ENCODE assay signal across 1 cellular context in the genomic region with DNA sequence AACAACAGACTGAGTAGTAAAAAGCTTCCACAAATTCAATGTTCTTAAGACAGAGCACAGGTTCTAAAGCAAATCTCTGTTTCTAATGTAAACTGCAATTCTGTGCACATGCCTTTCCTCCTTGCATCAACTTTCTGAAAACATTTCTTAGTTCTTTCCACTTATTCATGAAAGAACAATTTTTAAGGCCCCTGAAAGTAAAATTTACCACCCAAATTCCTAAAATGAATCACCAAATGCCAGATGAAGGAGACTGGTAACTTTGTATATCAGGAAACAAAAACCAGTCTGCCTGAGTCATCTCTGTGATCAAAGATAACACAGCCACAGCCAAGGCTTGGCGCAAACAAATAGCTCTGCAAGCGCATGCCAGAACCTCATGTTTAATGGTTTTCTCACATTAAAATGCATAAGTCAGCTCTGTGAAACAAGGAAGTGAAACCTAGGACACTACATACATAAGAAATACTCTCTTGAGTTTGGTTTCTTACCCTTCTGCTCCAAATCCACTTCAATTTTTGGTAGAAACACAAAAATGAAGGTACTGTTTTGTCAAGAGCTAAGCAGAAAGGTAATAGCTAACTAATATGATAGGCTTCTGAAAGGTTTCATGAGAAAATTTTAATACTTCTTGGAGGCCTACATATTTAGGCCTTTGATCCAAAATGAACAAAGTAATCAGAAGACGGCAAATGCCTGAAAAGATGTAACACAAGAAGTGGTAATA.
TF ChIP-seq lines count a peak whose summit lies in the region.

No MANE protein-coding gene starts in this region.

TF ChIP-seq in K562, 482 proteins besides CTCF, POLR2A, EP300 and RAD21 (continued from another document and continues in another):
- TF ChIP-seq, protein P1, sequence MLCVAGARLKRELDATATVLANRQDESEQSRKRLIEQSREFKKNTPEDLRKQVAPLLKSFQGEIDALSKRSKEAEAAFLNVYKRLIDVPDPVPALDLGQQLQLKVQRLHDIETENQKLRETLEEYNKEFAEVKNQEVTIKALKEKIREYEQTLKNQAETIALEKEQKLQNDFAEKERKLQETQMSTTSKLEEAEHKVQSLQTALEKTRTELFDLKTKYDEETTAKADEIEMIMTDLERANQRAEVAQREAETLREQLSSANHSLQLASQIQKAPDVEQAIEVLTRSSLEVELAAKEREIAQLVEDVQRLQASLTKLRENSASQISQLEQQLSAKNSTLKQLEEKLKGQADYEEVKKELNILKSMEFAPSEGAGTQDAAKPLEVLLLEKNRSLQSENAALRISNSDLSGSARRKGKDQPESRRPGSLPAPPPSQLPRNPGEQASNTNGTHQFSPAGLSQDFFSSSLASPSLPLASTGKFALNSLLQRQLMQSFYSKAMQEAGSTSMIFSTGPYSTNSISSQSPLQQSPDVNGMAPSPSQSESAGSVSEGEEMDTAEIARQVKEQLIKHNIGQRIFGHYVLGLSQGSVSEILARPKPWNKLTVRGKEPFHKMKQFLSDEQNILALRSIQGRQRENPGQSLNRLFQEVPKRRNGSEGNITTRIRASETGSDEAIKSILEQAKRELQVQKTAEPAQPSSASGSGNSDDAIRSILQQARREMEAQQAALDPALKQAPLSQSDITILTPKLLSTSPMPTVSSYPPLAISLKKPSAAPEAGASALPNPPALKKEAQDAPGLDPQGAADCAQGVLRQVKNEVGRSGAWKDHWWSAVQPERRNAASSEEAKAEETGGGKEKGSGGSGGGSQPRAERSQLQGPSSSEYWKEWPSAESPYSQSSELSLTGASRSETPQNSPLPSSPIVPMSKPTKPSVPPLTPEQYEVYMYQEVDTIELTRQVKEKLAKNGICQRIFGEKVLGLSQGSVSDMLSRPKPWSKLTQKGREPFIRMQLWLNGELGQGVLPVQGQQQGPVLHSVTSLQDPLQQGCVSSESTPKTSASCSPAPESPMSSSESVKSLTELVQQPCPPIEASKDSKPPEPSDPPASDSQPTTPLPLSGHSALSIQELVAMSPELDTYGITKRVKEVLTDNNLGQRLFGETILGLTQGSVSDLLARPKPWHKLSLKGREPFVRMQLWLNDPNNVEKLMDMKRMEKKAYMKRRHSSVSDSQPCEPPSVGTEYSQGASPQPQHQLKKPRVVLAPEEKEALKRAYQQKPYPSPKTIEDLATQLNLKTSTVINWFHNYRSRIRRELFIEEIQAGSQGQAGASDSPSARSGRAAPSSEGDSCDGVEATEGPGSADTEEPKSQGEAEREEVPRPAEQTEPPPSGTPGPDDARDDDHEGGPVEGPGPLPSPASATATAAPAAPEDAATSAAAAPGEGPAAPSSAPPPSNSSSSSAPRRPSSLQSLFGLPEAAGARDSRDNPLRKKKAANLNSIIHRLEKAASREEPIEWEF (CRISPR knock-in tag; IDR thresholded peaks at IDR 0.05) = no peak
- TF ChIP-seq L3MBTL2 (IDR thresholded peaks at IDR 0.05) = peak; percentile 93
- peak; percentile 31; the same call in 1 of the 2 replicates for TF ChIP-seq ADNP (tag; IDR thresholded peaks at IDR 0.05)
- TF ChIP-seq, protein P2, sequence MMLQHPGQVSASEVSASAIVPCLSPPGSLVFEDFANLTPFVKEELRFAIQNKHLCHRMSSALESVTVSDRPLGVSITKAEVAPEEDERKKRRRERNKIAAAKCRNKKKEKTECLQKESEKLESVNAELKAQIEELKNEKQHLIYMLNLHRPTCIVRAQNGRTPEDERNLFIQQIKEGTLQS (IDR thresholded peaks at IDR 0.05) = peak; percentile 90
- TF ChIP-seq, protein P2 (CRISPR knock-in tag; conservative IDR thresholded peaks at IDR 0.05) = no peak; the same call in 1 of the 2 replicates
- TF ChIP-seq, protein P3, sequence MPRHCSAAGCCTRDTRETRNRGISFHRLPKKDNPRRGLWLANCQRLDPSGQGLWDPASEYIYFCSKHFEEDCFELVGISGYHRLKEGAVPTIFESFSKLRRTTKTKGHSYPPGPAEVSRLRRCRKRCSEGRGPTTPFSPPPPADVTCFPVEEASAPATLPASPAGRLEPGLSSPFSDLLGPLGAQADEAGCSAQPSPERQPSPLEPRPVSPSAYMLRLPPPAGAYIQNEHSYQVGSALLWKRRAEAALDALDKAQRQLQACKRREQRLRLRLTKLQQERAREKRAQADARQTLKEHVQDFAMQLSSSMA (CRISPR knock-in tag; IDR thresholded peaks at IDR 0.05) = no peak
- TF ChIP-seq HDAC2 (IDR thresholded peaks at IDR 0.05) = peak; percentile 86; the same call in 1 of the 2 replicates
- TF ChIP-seq MIER1 (IDR thresholded peaks at IDR 0.05; ENCODE audit: low read depth) = no peak
- peak; percentile 80 for TF ChIP-seq C11orf30 (IDR thresholded peaks at IDR 0.05; ENCODE audit: low read depth)
- peak; percentile 87 for TF ChIP-seq GATA2 (CRISPR knock-in tag; IDR thresholded peaks at IDR 0.05)
- TF ChIP-seq ZNF197 (CRISPR knock-in tag; IDR thresholded peaks at IDR 0.05; ENCODE audit: low read depth) = peak; percentile 40; the same call in 1 of the 2 replicates
- TF ChIP-seq POLR2AphosphoS5 (IDR thresholded peaks at IDR 0.05; ENCODE audit: control insufficient read depth, insufficient read depth, low read depth, low read length) = peak; percentile 65; the same call in 1 of the 2 replicates
- peak; percentile 33; the same call in 1 of the 2 replicates for TF ChIP-seq RNF2 (IDR thresholded peaks at IDR 0.05)
- TF ChIP-seq TBP (optimal IDR thresholded peaks at IDR 0.05; ENCODE audit: low read depth, low read length) = no peak
- peak; percentile 83 for TF ChIP-seq SPI1 (IDR thresholded peaks at IDR 0.05; ENCODE audit: borderline replicate concordance, low read depth, low read length)
- TF ChIP-seq, protein P4, sequence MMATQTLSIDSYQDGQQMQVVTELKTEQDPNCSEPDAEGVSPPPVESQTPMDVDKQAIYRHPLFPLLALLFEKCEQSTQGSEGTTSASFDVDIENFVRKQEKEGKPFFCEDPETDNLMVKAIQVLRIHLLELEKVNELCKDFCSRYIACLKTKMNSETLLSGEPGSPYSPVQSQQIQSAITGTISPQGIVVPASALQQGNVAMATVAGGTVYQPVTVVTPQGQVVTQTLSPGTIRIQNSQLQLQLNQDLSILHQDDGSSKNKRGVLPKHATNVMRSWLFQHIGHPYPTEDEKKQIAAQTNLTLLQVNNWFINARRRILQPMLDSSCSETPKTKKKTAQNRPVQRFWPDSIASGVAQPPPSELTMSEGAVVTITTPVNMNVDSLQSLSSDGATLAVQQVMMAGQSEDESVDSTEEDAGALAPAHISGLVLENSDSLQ (IDR thresholded peaks at IDR 0.05) = peak; percentile 40; the same call in 1 of the 2 replicates
- TF ChIP-seq MAFK (IDR thresholded peaks at IDR 0.05; ENCODE audit: low read length) = peak; percentile 80
- TF ChIP-seq, protein P5, sequence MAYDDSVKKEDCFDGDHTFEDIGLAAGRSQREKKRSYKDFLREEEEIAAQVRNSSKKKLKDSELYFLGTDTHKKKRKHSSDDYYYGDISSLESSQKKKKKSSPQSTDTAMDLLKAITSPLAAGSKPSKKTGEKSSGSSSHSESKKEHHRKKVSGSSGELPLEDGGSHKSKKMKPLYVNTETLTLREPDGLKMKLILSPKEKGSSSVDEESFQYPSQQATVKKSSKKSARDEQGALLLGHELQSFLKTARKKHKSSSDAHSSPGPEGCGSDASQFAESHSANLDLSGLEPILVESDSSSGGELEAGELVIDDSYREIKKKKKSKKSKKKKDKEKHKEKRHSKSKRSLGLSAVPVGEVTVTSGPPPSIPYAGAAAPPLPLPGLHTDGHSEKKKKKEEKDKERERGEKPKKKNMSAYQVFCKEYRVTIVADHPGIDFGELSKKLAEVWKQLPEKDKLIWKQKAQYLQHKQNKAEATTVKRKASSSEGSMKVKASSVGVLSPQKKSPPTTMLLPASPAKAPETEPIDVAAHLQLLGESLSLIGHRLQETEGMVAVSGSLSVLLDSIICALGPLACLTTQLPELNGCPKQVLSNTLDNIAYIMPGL (CRISPR knock-in tag; IDR thresholded peaks at IDR 0.05) = no peak
- peak; percentile 89 for TF ChIP-seq LEF1 (IDR thresholded peaks at IDR 0.05)
- TF ChIP-seq, protein P6, sequence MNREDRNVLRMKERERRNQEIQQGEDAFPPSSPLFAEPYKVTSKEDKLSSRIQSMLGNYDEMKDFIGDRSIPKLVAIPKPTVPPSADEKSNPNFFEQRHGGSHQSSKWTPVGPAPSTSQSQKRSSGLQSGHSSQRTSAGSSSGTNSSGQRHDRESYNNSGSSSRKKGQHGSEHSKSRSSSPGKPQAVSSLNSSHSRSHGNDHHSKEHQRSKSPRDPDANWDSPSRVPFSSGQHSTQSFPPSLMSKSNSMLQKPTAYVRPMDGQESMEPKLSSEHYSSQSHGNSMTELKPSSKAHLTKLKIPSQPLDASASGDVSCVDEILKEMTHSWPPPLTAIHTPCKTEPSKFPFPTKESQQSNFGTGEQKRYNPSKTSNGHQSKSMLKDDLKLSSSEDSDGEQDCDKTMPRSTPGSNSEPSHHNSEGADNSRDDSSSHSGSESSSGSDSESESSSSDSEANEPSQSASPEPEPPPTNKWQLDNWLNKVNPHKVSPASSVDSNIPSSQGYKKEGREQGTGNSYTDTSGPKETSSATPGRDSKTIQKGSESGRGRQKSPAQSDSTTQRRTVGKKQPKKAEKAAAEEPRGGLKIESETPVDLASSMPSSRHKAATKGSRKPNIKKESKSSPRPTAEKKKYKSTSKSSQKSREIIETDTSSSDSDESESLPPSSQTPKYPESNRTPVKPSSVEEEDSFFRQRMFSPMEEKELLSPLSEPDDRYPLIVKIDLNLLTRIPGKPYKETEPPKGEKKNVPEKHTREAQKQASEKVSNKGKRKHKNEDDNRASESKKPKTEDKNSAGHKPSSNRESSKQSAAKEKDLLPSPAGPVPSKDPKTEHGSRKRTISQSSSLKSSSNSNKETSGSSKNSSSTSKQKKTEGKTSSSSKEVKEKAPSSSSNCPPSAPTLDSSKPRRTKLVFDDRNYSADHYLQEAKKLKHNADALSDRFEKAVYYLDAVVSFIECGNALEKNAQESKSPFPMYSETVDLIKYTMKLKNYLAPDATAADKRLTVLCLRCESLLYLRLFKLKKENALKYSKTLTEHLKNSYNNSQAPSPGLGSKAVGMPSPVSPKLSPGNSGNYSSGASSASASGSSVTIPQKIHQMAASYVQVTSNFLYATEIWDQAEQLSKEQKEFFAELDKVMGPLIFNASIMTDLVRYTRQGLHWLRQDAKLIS (CRISPR knock-in tag; IDR thresholded peaks at IDR 0.05) = no peak
- peak; percentile 28 for TF ChIP-seq PHF20 (IDR thresholded peaks at IDR 0.05; ENCODE audit: partially characterized antibody)
- TF ChIP-seq MTA1 (IDR thresholded peaks at IDR 0.05; ENCODE audit: borderline replicate concordance) = peak; percentile 56; the same call in 1 of the 2 replicates
- TF ChIP-seq, protein P7, sequence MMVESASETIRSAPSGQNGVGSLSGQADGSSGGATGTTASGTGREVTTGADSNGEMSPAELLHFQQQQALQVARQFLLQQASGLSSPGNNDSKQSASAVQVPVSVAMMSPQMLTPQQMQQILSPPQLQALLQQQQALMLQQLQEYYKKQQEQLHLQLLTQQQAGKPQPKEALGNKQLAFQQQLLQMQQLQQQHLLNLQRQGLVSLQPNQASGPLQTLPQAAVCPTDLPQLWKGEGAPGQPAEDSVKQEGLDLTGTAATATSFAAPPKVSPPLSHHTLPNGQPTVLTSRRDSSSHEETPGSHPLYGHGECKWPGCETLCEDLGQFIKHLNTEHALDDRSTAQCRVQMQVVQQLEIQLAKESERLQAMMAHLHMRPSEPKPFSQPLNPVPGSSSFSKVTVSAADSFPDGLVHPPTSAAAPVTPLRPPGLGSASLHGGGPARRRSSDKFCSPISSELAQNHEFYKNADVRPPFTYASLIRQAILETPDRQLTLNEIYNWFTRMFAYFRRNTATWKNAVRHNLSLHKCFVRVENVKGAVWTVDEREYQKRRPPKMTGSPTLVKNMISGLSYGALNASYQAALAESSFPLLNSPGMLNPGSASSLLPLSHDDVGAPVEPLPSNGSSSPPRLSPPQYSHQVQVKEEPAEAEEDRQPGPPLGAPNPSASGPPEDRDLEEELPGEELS (CRISPR knock-in tag; IDR thresholded peaks at IDR 0.05; ENCODE audit: borderline replicate concordance) = no peak
- TF ChIP-seq, protein P8, sequence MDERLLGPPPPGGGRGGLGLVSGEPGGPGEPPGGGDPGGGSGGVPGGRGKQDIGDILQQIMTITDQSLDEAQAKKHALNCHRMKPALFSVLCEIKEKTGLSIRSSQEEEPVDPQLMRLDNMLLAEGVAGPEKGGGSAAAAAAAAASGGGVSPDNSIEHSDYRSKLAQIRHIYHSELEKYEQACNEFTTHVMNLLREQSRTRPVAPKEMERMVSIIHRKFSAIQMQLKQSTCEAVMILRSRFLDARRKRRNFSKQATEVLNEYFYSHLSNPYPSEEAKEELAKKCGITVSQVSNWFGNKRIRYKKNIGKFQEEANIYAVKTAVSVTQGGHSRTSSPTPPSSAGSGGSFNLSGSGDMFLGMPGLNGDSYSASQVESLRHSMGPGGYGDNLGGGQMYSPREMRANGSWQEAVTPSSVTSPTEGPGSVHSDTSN (CRISPR knock-in tag; IDR thresholded peaks at IDR 0.05; ENCODE audit: low read depth) = no peak
- TF ChIP-seq, protein P8 (tag; conservative IDR thresholded peaks at IDR 0.05; ENCODE audit: low read depth) = peak; percentile 58; the same call in 1 of the 2 replicates
- peak; percentile 41; the same call in 1 of the 2 replicates for TF ChIP-seq NFRKB (IDR thresholded peaks at IDR 0.05; ENCODE audit: low read depth)
- peak; percentile 96 for TF ChIP-seq SMARCC2 (IDR thresholded peaks at IDR 0.05; ENCODE audit: low read depth)
- TF ChIP-seq TEAD2 (tag; IDR thresholded peaks at IDR 0.05) = 0 out of 2 replicates have a peak, but pooled peaks have one; percentile 28
- TF ChIP-seq NRF1 (conservative IDR thresholded peaks at IDR 0.05 in 1 of 2, IDR thresholded peaks at IDR 0.05 in 1 of 2) = peak; percentile 81 to 84
- TF ChIP-seq, protein P9, sequence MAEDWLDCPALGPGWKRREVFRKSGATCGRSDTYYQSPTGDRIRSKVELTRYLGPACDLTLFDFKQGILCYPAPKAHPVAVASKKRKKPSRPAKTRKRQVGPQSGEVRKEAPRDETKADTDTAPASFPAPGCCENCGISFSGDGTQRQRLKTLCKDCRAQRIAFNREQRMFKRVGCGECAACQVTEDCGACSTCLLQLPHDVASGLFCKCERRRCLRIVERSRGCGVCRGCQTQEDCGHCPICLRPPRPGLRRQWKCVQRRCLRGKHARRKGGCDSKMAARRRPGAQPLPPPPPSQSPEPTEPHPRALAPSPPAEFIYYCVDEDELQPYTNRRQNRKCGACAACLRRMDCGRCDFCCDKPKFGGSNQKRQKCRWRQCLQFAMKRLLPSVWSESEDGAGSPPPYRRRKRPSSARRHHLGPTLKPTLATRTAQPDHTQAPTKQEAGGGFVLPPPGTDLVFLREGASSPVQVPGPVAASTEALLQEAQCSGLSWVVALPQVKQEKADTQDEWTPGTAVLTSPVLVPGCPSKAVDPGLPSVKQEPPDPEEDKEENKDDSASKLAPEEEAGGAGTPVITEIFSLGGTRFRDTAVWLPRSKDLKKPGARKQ (CRISPR knock-in tag; IDR thresholded peaks at IDR 0.05) = no peak
- peak; percentile 56; the same call in 1 of the 2 replicates for TF ChIP-seq BRD4 (IDR thresholded peaks at IDR 0.05)
- no peak for TF ChIP-seq YBX1 (IDR thresholded peaks at IDR 0.05)
- peak in 1 of 2 experiments; percentile 53; a peak in 1 of 4 replicates for TF ChIP-seq TEAD1 (CRISPR knock-in tag; IDR thresholded peaks at IDR 0.05)
- TF ChIP-seq SRSF9 (IDR thresholded peaks at IDR 0.05; ENCODE audit: borderline replicate concordance, low read depth, low read length) = no peak
- no peak for TF ChIP-seq MXI1 (IDR thresholded peaks at IDR 0.05; ENCODE audit: low read depth, low read length)
